ENCODE assay signal across 8 cellular contexts in the genomic region with DNA sequence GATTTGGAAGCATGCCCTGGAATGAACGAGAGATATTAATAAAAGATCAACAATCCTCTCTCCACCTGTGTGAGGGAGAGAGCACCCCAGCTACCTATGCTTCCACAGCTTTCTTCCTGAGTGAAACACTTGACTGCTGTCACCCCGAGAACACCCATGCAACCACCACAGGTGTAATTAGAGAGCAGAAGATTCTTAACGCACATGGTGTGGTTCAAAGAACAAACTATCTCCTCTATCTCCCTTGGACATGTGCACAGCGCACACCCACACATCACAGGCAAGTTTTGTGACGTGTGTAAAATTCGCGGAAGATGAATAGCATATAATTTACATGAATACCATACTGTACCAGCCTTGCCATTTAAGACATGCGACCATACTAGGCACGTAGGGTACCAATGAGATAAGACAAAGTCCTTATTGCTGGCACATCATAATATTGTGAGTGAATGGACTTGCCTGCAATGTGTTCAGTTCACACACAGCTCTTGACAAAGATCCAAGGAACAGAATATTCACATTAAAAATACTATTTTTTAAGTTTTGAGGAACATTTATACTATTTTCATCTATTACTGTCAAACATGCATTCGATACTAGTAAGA. TPM values are rescaled to one million over a fixed set of nuclear protein-coding genes. Genes with fewer than 3 reads are reported as not detected.
DNase-seq lines count a peak whose midpoint lies in the region; ATAC-seq, FAIRE-seq and TF ChIP-seq lines count a peak whose summit lies in the region.

No MANE protein-coding gene starts in this region.

- H2BK5ac ChIP-seq in trophoblast cell (ENCODE audit: low read depth, low read length, poor library complexity): no peak overlapping the region

- TF ChIP-seq POLR2A in adrenal gland (IDR thresholded peaks at IDR 0.05): no peak
- TF ChIP-seq POLR2A in esophagus muscularis mucosa (IDR thresholded peaks at IDR 0.05; ENCODE audit: low read depth): no peak
- TF ChIP-seq POLR2A in uterus (IDR thresholded peaks at IDR 0.05): no peak

- H3K18ac ChIP-seq in trophoblast cell (ENCODE audit: low read length): no peak overlapping the region

- DNase-seq in adrenal gland (no peak), esophagus muscularis mucosa (ENCODE audit: extremely low spot score) (no peak), trophoblast cell (no peak), uterus (no peak), small intestine (no peak), SHP77 treated with DMSO at 0.1 percent for 48 hours (lab: John Stamatoyannopoulos, UW) (no peak)

- H3K4me3 ChIP-seq in adrenal gland (no peak overlapping the region), esophagus muscularis mucosa (peak overlapping the region in 1 of 4 donors; percentile 24), trophoblast cell (ENCODE audit: low read depth, low read length) (no peak overlapping the region), uterus (no peak overlapping the region), small intestine (ENCODE audit: low read depth in 1 of 2, low read length in 2 of 2) (no peak overlapping the region)

- H2AFZ ChIP-seq in trophoblast cell (ENCODE audit: insufficient read depth, low read length, poor library complexity): no peak overlapping the region

- H3K9me3 ChIP-seq in adrenal gland (replicated peaks in 1 of 3) (no peaks in the 10 kb centered on the region), esophagus muscularis mucosa (no peaks in the 10 kb centered on the region), trophoblast cell (ENCODE audit: insufficient read depth, low read depth, low read length) (peaks cover 2% of the 10 kb centered on the region), uterus (no peaks in the 10 kb centered on the region), small intestine (ENCODE audit: control insufficient read depth, low read depth) (no peaks in the 10 kb centered on the region)

- no peak for FAIRE-seq in small intestine (lab: Jason Lieb, UNC)

- no peak overlapping the region for H4K91ac ChIP-seq in trophoblast cell (ENCODE audit: low read depth, low read length)

- H3K4ac ChIP-seq in trophoblast cell (ENCODE audit: low read depth, low read length): peak overlapping the region; percentile 92

- intact Hi-C loops in adrenal gland (cut with DNase I): no loop called here
- intact Hi-C loops in esophagus muscularis mucosa (cut with DNase I): no loop called here
- intact Hi-C loops in uterus (cut with DNase I; ENCODE audit: low total_unique reads): no loop called here

- TF ChIP-seq CTCF in adrenal gland (IDR thresholded peaks at IDR 0.05) (no peak), esophagus muscularis mucosa (IDR thresholded peaks at IDR 0.05) (no peak), uterus (IDR thresholded peaks at IDR 0.05) (no peak)

- peaks cover 14% of the 10 kb centered on the region for H3K79me1 ChIP-seq in trophoblast cell (ENCODE audit: low read length)

- no peak overlapping the region for H2AK5ac ChIP-seq in trophoblast cell (ENCODE audit: low read length)

- H3K4me1 ChIP-seq in adrenal gland (replicated peaks in 1 of 2): peaks cover 26 to 45% of the 10 kb centered on the region in 2 donors
- H3K4me1 ChIP-seq in esophagus muscularis mucosa: peaks cover 35 to 95% (median 91%) of the 10 kb centered on the region in 4 donors
- H3K4me1 ChIP-seq in trophoblast cell (ENCODE audit: control insufficient read depth in 1 of 2, insufficient read depth in 2 of 2, low read length in 2 of 2): peaks cover 9 to 15% of the 10 kb centered on the region in 2 experiments
- peaks cover 0 to 8% of the 10 kb centered on the region in 2 donors for H3K4me1 ChIP-seq in uterus
- peaks cover 0 to 3% of the 10 kb centered on the region in 2 donors for H3K4me1 ChIP-seq in small intestine (ENCODE audit: control insufficient read depth in 2 of 2, insufficient read depth in 1 of 2, low read depth in 1 of 2, low read length in 1 of 2)

- H3K27me3 ChIP-seq in adrenal gland (no peaks in the 10 kb centered on the region), esophagus muscularis mucosa (no peaks in the 10 kb centered on the region), trophoblast cell (ENCODE audit: insufficient read depth, low read length) (no peaks in the 10 kb centered on the region), uterus (no peaks in the 10 kb centered on the region), small intestine (ENCODE audit: control insufficient read depth in 2 of 2, insufficient read depth in 2 of 2, low read length in 2 of 2) (no peaks in the 10 kb centered on the region)

- H3K23ac ChIP-seq in trophoblast cell (ENCODE audit: low read length): no peak overlapping the region

- WGBS in adrenal gland, 4 donors: 82 to 84% (median 83%) methylated on average over 10 of the region's 10 CpGs
- WGBS in esophagus muscularis mucosa: 72% methylated on average over 10 of the region's 10 CpGs
- no CpG with 5 or more reads among the region's 10 CpGs for WGBS in trophoblast cell (ENCODE audit: extremely low coverage, insufficient coverage, insufficient read length)
- WGBS in small intestine, 3 donors: 83 to 88% (median 85%) methylated on average over 10 of the region's 10 CpGs

- ATAC-seq in HG03571 (IDR thresholded peaks at IDR 0.05; ENCODE audit: unreplicated experiment) (no peak), HG03520 (IDR thresholded peaks at IDR 0.05; ENCODE audit: unreplicated experiment) (no peak)

- H3K27ac ChIP-seq in adrenal gland (peak overlapping the region in 4 of 5 donors; percentile 57 to 84 (median 70)), esophagus muscularis mucosa (replicated peaks in 1 of 4) (peak overlapping the region; percentile 90 to 98 (median 95)), trophoblast cell (ENCODE audit: low read depth, low read length) (no peak overlapping the region), uterus (peak overlapping the region; percentile 36 to 77), small intestine (ENCODE audit: low read depth in 1 of 2, low read length in 1 of 2) (peak overlapping the region in 1 of 2 donors; percentile 19)

- no peak overlapping the region for H2BK12ac ChIP-seq in trophoblast cell (ENCODE audit: low read length)

- H3K4me2 ChIP-seq in trophoblast cell (ENCODE audit: low read length): no peak overlapping the region

- H3K9ac ChIP-seq in trophoblast cell (ENCODE audit: low read length): no peak overlapping the region

- no peak overlapping the region for H4K12ac ChIP-seq in trophoblast cell (ENCODE audit: low read depth, low read length)

- no peak overlapping the region for H2BK120ac ChIP-seq in trophoblast cell (ENCODE audit: insufficient read depth, low read length, poor library complexity)

- H4K8ac ChIP-seq in trophoblast cell (ENCODE audit: low read depth, low read length): no peak overlapping the region

- peaks cover 0 to 22% of the 10 kb centered on the region in 2 donors for H3K36me3 ChIP-seq in adrenal gland (replicated peaks in 1 of 2)
- H3K36me3 ChIP-seq in esophagus muscularis mucosa: peaks cover 31 to 60% (median 54%) of the 10 kb centered on the region in 4 donors
- H3K36me3 ChIP-seq in trophoblast cell (ENCODE audit: control insufficient read depth in 1 of 2, insufficient read depth in 2 of 2, low read length in 2 of 2): peaks cover 32 to 42% of the 10 kb centered on the region in 2 experiments
- no peaks in the 10 kb centered on the region for H3K36me3 ChIP-seq in uterus
- H3K36me3 ChIP-seq in small intestine (ENCODE audit: control insufficient read depth in 2 of 2, insufficient read depth in 2 of 2, low read length in 2 of 2): peaks cover 3 to 20% of the 10 kb centered on the region in 2 donors

- peaks cover 16% of the 10 kb centered on the region for H3K79me2 ChIP-seq in trophoblast cell (ENCODE audit: control insufficient read depth, insufficient read depth, low read length, poor library complexity)

- TF ChIP-seq EP300 in esophagus muscularis mucosa (IDR thresholded peaks at IDR 0.05): no peak

- no peak overlapping the region for H3K14ac ChIP-seq in trophoblast cell (ENCODE audit: low read length)

RNA-seq across cellular contexts. Expression of a gene that starts 11.6 kb away (rescaled TPM):
- total RNA-seq in adrenal gland (10 to 100 TPM; 16.0 to 71.5 (median 29.0) TPM), esophagus muscularis mucosa (100 to 1,000 TPM; 308 to 587 (median 435) TPM), uterus (10 to 100 TPM; 19.0 to 67.6 (median 39.6) TPM)
- polyA plus RNA-seq in adrenal gland (10 to 100 TPM; 14.4 to 29.8 (median 16.0) TPM), small intestine (10 to 100 TPM; 32.5 to 39.1 (median 35.7) TPM)
- 267 and 277 TPM in 2 replicates for polyA plus RNA-seq in trophoblast cell (2013)

RNA-seq across cellular contexts. Expression of a gene that starts 53.0 kb away (rescaled TPM):
- total RNA-seq in adrenal gland (100 to 1,000 TPM; 266 to 478 (median 362) TPM), esophagus muscularis mucosa (100 to 1,000 TPM; 201 to 229 (median 212) TPM), uterus (100 to 1,000 TPM in 3 of 4 donors, 10 to 100 TPM in 1; 91.7 to 176 (median 166) TPM)
- polyA plus RNA-seq in adrenal gland (100 to 1,000 TPM; 274 to 697 (median 537) TPM), small intestine (100 to 1,000 TPM; 206 to 297 (median 239) TPM)
- polyA plus RNA-seq in trophoblast cell (2013): 191 and 200 TPM in 2 replicates

Comparison
In these comparisons a context has a peak if more than half of its experiments do, and no peak if none do; other contexts are left out.
1. RNA of a gene that starts 11.6 kb away (total RNA-seq): 308 to 587 TPM in esophagus muscularis mucosa; 19.0 to 67.6 TPM in uterus and 16.0 to 71.5 TPM in adrenal gland; every median in the first group is over 4 times any median in the second.